7 cellular contexts compared by ENCODE assay signal in genomic region chr4:8420151-8420550, GRCh38. TPM values are rescaled to one million over a fixed set of nuclear protein-coding genes. Genes with fewer than 3 reads are reported as not detected.
A peak's percentile ranks its signal among the peaks of the same experiment; 100 is the strongest.
DNase-seq lines count a peak whose midpoint lies in the region; ATAC-seq and TF ChIP-seq lines count a peak whose summit lies in the region.
"Not testable (repeated sequence)": the region's sequence is repeated elsewhere in the genome, so short reads cannot be mapped to it uniquely, and the experiment has no call there.

No MANE protein-coding gene starts in this region.

- peak; percentile 12 for ATAC-seq in HG02610 (IDR thresholded peaks at IDR 0.05; ENCODE audit: unreplicated experiment)
- ATAC-seq in T-helper 17 cell; stimulated activated naive B cell treated with anti-CD40 and anti-IgM and Interleukin-4, amounts not matched to agents 10 μg/mL and 1 μg/mL and 100 μg/mL, for 72 hours (replicated peaks): not testable (repeated sequence)

- intact Hi-C loops in activated T-helper 1 cell treated with anti-CD3 and anti-CD28 coated beads, Interleukin-12 subunit alpha, Interleukin-12 subunit beta, Interleukin-2, Interleukin-4 antibody, amounts not matched to agents 30 ng/mL and 10 ng/mL and 1 ng/mL, durations not matched to agents 14 hours and 24 hours and 36 hours (cut with micrococcal nuclease); dendritic cell treated with granulocyte-macrophage colony-stimulating factor and Interleukin-4, amounts not matched to agents 40 ng/mL and 50 ng/mL, for 4 days (cut with micrococcal nuclease); esophagus squamous epithelium (cut with DNase I): not testable (repeated sequence)

- not testable (repeated sequence) for H3K9me3 Mint-ChIP-seq in activated T-helper 1 cell treated with anti-CD3 and anti-CD28 coated beads, Interleukin-12 subunit alpha, Interleukin-12 subunit beta, Interleukin-2, Interleukin-4 antibody, amounts not matched to agents 30 ng/mL and 10 ng/mL and 1 ng/mL, durations not matched to agents 14 hours and 24 hours and 36 hours; dendritic cell treated with granulocyte-macrophage colony-stimulating factor and Interleukin-4, amounts not matched to agents 40 ng/mL and 50 ng/mL, for 4 days; stimulated activated naive B cell treated with anti-CD40 and anti-IgM and Interleukin-4, amounts not matched to agents 10 μg/mL and 1 μg/mL and 100 μg/mL, for 72 hours

- H3K4me1 Mint-ChIP-seq in T-helper 17 cell = peaks cover 23% of the 10 kb centered on the region
- peaks cover 12% of the 10 kb centered on the region for H3K4me1 Mint-ChIP-seq in activated T-helper 1 cell treated with anti-CD3 and anti-CD28 coated beads, Interleukin-12 subunit alpha, Interleukin-12 subunit beta, Interleukin-2, Interleukin-4 antibody, amounts not matched to agents 30 ng/mL and 10 ng/mL and 1 ng/mL, durations not matched to agents 14 hours and 24 hours and 36 hours (ENCODE audit: low read depth)
- H3K4me1 Mint-ChIP-seq in dendritic cell treated with granulocyte-macrophage colony-stimulating factor and Interleukin-4, amounts not matched to agents 40 ng/mL and 50 ng/mL, for 4 days (ENCODE audit: low read depth) = peaks cover 42% of the 10 kb centered on the region
- peaks cover 18 to 25% of the 10 kb centered on the region in 2 donors for H3K4me1 Mint-ChIP-seq in stimulated activated naive B cell treated with anti-CD40 and anti-IgM and Interleukin-4, amounts not matched to agents 10 μg/mL and 1 μg/mL and 100 μg/mL, for 72 hours

- H3K27me3 ChIP-seq in esophagus squamous epithelium, neutrophil: not testable (repeated sequence)

- not testable (repeated sequence) for TF ChIP-seq POLR2A in esophagus squamous epithelium (IDR thresholded peaks at IDR 0.05)

- H3K36me3 Mint-ChIP-seq in T-helper 17 cell (ENCODE audit: low read depth); activated T-helper 1 cell treated with anti-CD3 and anti-CD28 coated beads, Interleukin-12 subunit alpha, Interleukin-12 subunit beta, Interleukin-2, Interleukin-4 antibody, amounts not matched to agents 30 ng/mL and 10 ng/mL and 1 ng/mL, durations not matched to agents 14 hours and 24 hours and 36 hours (ENCODE audit: low read depth): not testable (repeated sequence)
- peaks cover 31% of the 10 kb centered on the region for H3K36me3 Mint-ChIP-seq in dendritic cell treated with granulocyte-macrophage colony-stimulating factor and Interleukin-4, amounts not matched to agents 40 ng/mL and 50 ng/mL, for 4 days (ENCODE audit: low read depth)
- H3K36me3 Mint-ChIP-seq in stimulated activated naive B cell treated with anti-CD40 and anti-IgM and Interleukin-4, amounts not matched to agents 10 μg/mL and 1 μg/mL and 100 μg/mL, for 72 hours = peaks cover 18 to 38% of the 10 kb centered on the region in 2 donors

- not testable (repeated sequence) for H3K4me3 Mint-ChIP-seq in T-helper 17 cell; activated T-helper 1 cell treated with anti-CD3 and anti-CD28 coated beads, Interleukin-12 subunit alpha, Interleukin-12 subunit beta, Interleukin-2, Interleukin-4 antibody, amounts not matched to agents 30 ng/mL and 10 ng/mL and 1 ng/mL, durations not matched to agents 14 hours and 24 hours and 36 hours; dendritic cell treated with granulocyte-macrophage colony-stimulating factor and Interleukin-4, amounts not matched to agents 40 ng/mL and 50 ng/mL, for 4 days; stimulated activated naive B cell treated with anti-CD40 and anti-IgM and Interleukin-4, amounts not matched to agents 10 μg/mL and 1 μg/mL and 100 μg/mL, for 72 hours

- H3K4me1 ChIP-seq in esophagus squamous epithelium = peaks cover 20 to 60% (median 21%) of the 10 kb centered on the region in 3 donors
- peaks cover 24% of the 10 kb centered on the region in 2 experiments for H3K4me1 ChIP-seq in neutrophil (ENCODE audit: control insufficient read depth in 1 of 2, insufficient read depth in 1 of 2, low read depth in 1 of 2, low read length in 1 of 2)

- H3K4me3 ChIP-seq in esophagus squamous epithelium; neutrophil (ENCODE audit: low read depth in 1 of 2, low read length in 1 of 2): not testable (repeated sequence)

- not testable (repeated sequence) for TF ChIP-seq CTCF in esophagus squamous epithelium (IDR thresholded peaks at IDR 0.05); neutrophil (IDR thresholded peaks at IDR 0.05)

- peaks cover 1 to 48% (median 12%) of the 10 kb centered on the region in 3 donors for H3K36me3 ChIP-seq in esophagus squamous epithelium
- H3K36me3 ChIP-seq in neutrophil = not testable (repeated sequence)

- H3K27me3 Mint-ChIP-seq in T-helper 17 cell; activated T-helper 1 cell treated with anti-CD3 and anti-CD28 coated beads, Interleukin-12 subunit alpha, Interleukin-12 subunit beta, Interleukin-2, Interleukin-4 antibody, amounts not matched to agents 30 ng/mL and 10 ng/mL and 1 ng/mL, durations not matched to agents 14 hours and 24 hours and 36 hours (ENCODE audit: insufficient read depth); dendritic cell treated with granulocyte-macrophage colony-stimulating factor and Interleukin-4, amounts not matched to agents 40 ng/mL and 50 ng/mL, for 4 days; stimulated activated naive B cell treated with anti-CD40 and anti-IgM and Interleukin-4, amounts not matched to agents 10 μg/mL and 1 μg/mL and 100 μg/mL, for 72 hours: not testable (repeated sequence)

- H3K9me3 ChIP-seq in T-helper 17 cell (ENCODE audit: control insufficient read depth, low read length, poor library complexity, severe bottlenecking); esophagus squamous epithelium; neutrophil: not testable (repeated sequence)

- not testable (repeated sequence) for DNase-seq in T-helper 17 cell; activated T-helper 1 cell treated with anti-CD3 and anti-CD28 coated beads, Interleukin-12 subunit alpha, Interleukin-12 subunit beta, Interleukin-2, Interleukin-4 antibody, amounts not matched to agents 30 ng/mL and 10 ng/mL and 1 ng/mL, durations not matched to agents 14 hours and 24 hours and 36 hours (ENCODE audit: low spot score); esophagus squamous epithelium (lab: John Stamatoyannopoulos, UW); stimulated activated naive B cell treated with anti-CD40 and anti-IgM and Interleukin-4, amounts not matched to agents 10 μg/mL and 1 μg/mL and 100 μg/mL, for 72 hours

- peak overlapping the region; percentile 53 for H3K27ac Mint-ChIP-seq in T-helper 17 cell
- H3K27ac Mint-ChIP-seq in activated T-helper 1 cell treated with anti-CD3 and anti-CD28 coated beads, Interleukin-12 subunit alpha, Interleukin-12 subunit beta, Interleukin-2, Interleukin-4 antibody, amounts not matched to agents 30 ng/mL and 10 ng/mL and 1 ng/mL, durations not matched to agents 14 hours and 24 hours and 36 hours = peak overlapping the region; percentile 92
- peak overlapping the region; percentile 52 for H3K27ac Mint-ChIP-seq in dendritic cell treated with granulocyte-macrophage colony-stimulating factor and Interleukin-4, amounts not matched to agents 40 ng/mL and 50 ng/mL, for 4 days
- peak overlapping the region; percentile 4 for H3K27ac Mint-ChIP-seq in stimulated activated naive B cell treated with anti-CD40 and anti-IgM and Interleukin-4, amounts not matched to agents 10 μg/mL and 1 μg/mL and 100 μg/mL, for 72 hours

- H3K27ac ChIP-seq in esophagus squamous epithelium (peak overlapping the region; percentile 12 to 65 (median 38)), neutrophil (peak overlapping the region; percentile 73)

RNA-seq across cellular contexts. Expression of gene ACOX3, which starts 20.4 kb away (rescaled TPM):
- 10 to 100 TPM in 1 of 2 donors, 1 to 10 TPM in 1; 9.6 to 11.3 TPM for total RNA-seq in T-helper 17 cell
- total RNA-seq in activated T-helper 1 cell treated with anti-CD3 and anti-CD28 coated beads, Interleukin-12 subunit alpha, Interleukin-12 subunit beta, Interleukin-2, Interleukin-4 antibody, amounts not matched to agents 30 ng/mL and 10 ng/mL and 1 ng/mL, durations not matched to agents 14 hours and 24 hours and 36 hours = 18.4 and 20.7 TPM in 2 replicates
- 10 to 100 TPM; 42.3 to 86.2 (median 50.3) TPM for total RNA-seq in esophagus squamous epithelium

RNA-seq across cellular contexts. Expression of gene TRMT44, which starts 20.4 kb away (rescaled TPM):
- total RNA-seq in T-helper 17 cell (10 to 100 TPM; 20.4 to 32.7 TPM), esophagus squamous epithelium (10 to 100 TPM; 26.8 to 31.7 (median 28.8) TPM)
- total RNA-seq in activated T-helper 1 cell treated with anti-CD3 and anti-CD28 coated beads, Interleukin-12 subunit alpha, Interleukin-12 subunit beta, Interleukin-2, Interleukin-4 antibody, amounts not matched to agents 30 ng/mL and 10 ng/mL and 1 ng/mL, durations not matched to agents 14 hours and 24 hours and 36 hours = 36.8 and 39.2 TPM in 2 replicates

Comparison
In these comparisons a context has a peak if more than half of its experiments do, and no peak if none do; other contexts are left out.
1. H3K27ac Mint-ChIP-seq: peak in every context shown above with its lines; median percentile 92 in activated T-helper 1 cell treated with anti-CD3 and anti-CD28 coated beads, Interleukin-12 subunit alpha, Interleukin-12 subunit beta, Interleukin-2, Interleukin-4 antibody, amounts not matched to agents 30 ng/mL and 10 ng/mL and 1 ng/mL, durations not matched to agents 14 hours and 24 hours and 36 hours; 53 in T-helper 17 cell; 52 in dendritic cell treated with granulocyte-macrophage colony-stimulating factor and Interleukin-4, amounts not matched to agents 40 ng/mL and 50 ng/mL, for 4 days; 4 in stimulated activated naive B cell treated with anti-CD40 and anti-IgM and Interleukin-4, amounts not matched to agents 10 μg/mL and 1 μg/mL and 100 μg/mL, for 72 hours.